Comparison of ENCODE assay signal across 8 cellular contexts in genomic region chr10:31697271-31698168, GRCh38.
DNase-seq lines count a peak whose midpoint lies in the region; ATAC-seq and TF ChIP-seq lines count a peak whose summit lies in the region.

No MANE protein-coding gene starts in this region.

- no peak overlapping the region for H4K12ac ChIP-seq in trophoblast cell (ENCODE audit: low read depth, low read length)

- no peaks in the 10 kb centered on the region for H3K36me3 ChIP-seq in trophoblast cell (ENCODE audit: control insufficient read depth in 1 of 2, insufficient read depth in 2 of 2, low read length in 2 of 2)

- peaks cover 0 to 4% of the 10 kb centered on the region in 2 experiments for H3K4me1 ChIP-seq in trophoblast cell (ENCODE audit: control insufficient read depth in 1 of 2, insufficient read depth in 2 of 2, low read length in 2 of 2)

- H3K79me2 ChIP-seq in trophoblast cell (ENCODE audit: control insufficient read depth, insufficient read depth, low read length, poor library complexity), result no peaks in the 10 kb centered on the region

- no peak overlapping the region for H3K14ac ChIP-seq in trophoblast cell (ENCODE audit: low read length)

- H3K4me3 ChIP-seq in trophoblast cell (ENCODE audit: low read depth, low read length), result no peak overlapping the region

- no peak overlapping the region for H4K8ac ChIP-seq in trophoblast cell (ENCODE audit: low read depth, low read length)

- no peak overlapping the region for H2BK120ac ChIP-seq in trophoblast cell (ENCODE audit: insufficient read depth, low read length, poor library complexity)

- no peak overlapping the region for H3K23ac ChIP-seq in trophoblast cell (ENCODE audit: low read length)

- H3K27me3 ChIP-seq in trophoblast cell (ENCODE audit: insufficient read depth, low read length), result no peaks in the 10 kb centered on the region

- H3K27ac ChIP-seq in RWPE1 (0 out of 2 replicates have a peak overlapping the region, but pooled peaks have one; percentile 17), trophoblast cell (ENCODE audit: low read depth, low read length) (no peak overlapping the region)

- H2AK5ac ChIP-seq in trophoblast cell (ENCODE audit: low read length), result no peak overlapping the region

- CTCF ChIA-PET in RWPE1 (lab: Yijun Ruan, JAX), result interaction anchor here (0.6 kb wide), 1 partner anchor 1029 kb away, joined by 3 read pairs; no protein-coding TSS in a partner anchor

- ATAC-seq in HG03354 (IDR thresholded peaks at IDR 0.05; ENCODE audit: poor library complexity, severe bottlenecking, unreplicated experiment), result no peak

- no peak overlapping the region for H3K4me2 ChIP-seq in trophoblast cell (ENCODE audit: low read length)

- no peak overlapping the region for H3K4ac ChIP-seq in trophoblast cell (ENCODE audit: low read depth, low read length)

- no peaks in the 10 kb centered on the region for H3K9me3 ChIP-seq in trophoblast cell (ENCODE audit: insufficient read depth, low read depth, low read length)

- no peak for TF ChIP-seq CTCF in RWPE1 (conservative IDR thresholded peaks at IDR 0.05; ENCODE audit: low read depth)

- H3K18ac ChIP-seq in trophoblast cell (ENCODE audit: low read length), result no peak overlapping the region

- peak overlapping the region; percentile 0 for H2AFZ ChIP-seq in trophoblast cell (ENCODE audit: insufficient read depth, low read length, poor library complexity)

- H2BK5ac ChIP-seq in trophoblast cell (ENCODE audit: low read depth, low read length, poor library complexity), result no peak overlapping the region

- no peak overlapping the region for H4K91ac ChIP-seq in trophoblast cell (ENCODE audit: low read depth, low read length)

- POLR2A ChIA-PET in RWPE1 (lab: Yijun Ruan, JAX; ENCODE audit: low non-redundant PET), result no interaction called here

- no peak overlapping the region for H3K9ac ChIP-seq in trophoblast cell (ENCODE audit: low read length)

- H2BK12ac ChIP-seq in trophoblast cell (ENCODE audit: low read length), result no peak overlapping the region

- H3K79me1 ChIP-seq in trophoblast cell (ENCODE audit: low read length), result no peaks in the 10 kb centered on the region

- DNase-seq in C1 segment of cervical spinal cord (lab: John Stamatoyannopoulos, UW) (peak in 13 of 14 donors; percentile 13 to 89 (median 67)), RWPE1 (ENCODE audit: low spot score) (no peak), globus pallidus (ENCODE audit: low spot score) (peak; percentile 75), trophoblast cell (peak; percentile 54 to 55), kidney glomerular epithelial cell (lab: John Stamatoyannopoulos, UW) (no peak), NCI-H1694 (lab: John Stamatoyannopoulos, UW) (no peak), NCI-H1048 (lab: John Stamatoyannopoulos, UW) (no peak)

- WGBS in trophoblast cell (ENCODE audit: extremely low coverage, insufficient coverage, insufficient read length), result no CpG with 5 or more reads among the region's 19 CpGs

Comparison
In these comparisons a context has a peak if more than half of its experiments do, and no peak if none do; other contexts are left out.
1. DNase-seq: peak in C1 segment of cervical spinal cord (13 of 14), globus pallidus (single experiment) and trophoblast cell (2 of 2); none in RWPE1 (single experiment), kidney glomerular epithelial cell (single experiment), NCI-H1694 (single experiment) and NCI-H1048 (single experiment).